Comparison of ENCODE assay signal across 9 cellular contexts in the genomic region with DNA sequence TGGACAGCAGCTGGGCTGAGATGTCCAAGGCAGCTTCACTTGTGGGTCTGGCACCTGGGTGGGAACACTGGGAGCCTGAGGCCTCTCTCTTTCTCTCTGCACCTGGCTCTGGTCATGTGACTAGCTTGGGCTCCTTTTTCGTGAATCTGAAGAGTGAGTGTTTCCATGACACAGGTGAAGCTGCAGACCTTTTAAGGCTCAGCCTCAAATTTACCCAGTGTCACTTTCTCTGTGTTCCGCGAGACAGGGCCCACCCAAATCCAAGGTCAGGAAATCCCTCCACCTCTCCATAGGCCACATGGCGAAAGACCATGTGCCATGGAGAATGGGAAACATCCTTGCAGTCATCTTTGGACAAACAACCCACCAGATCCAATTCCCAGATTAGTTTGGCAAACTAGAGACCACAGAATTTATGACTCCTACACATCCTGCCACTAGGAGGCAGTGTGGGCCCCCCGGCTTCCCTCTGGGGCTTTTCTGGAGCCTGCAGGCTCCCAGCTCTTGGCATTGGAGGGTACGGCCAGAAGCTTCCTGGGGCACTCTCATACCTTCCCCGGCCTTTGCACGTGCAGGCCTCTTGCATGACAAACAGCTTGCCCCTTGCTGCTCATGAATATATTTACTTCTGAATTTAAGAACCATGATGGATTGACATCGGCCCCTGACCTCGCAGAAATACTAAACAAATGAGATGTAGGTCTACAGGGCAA.
DNase-seq lines count a peak whose midpoint lies in the region; ATAC-seq lines count a peak whose summit lies in the region.
"Had no signal": no experiment of that assay in that cellular context is flagged by ENCODE, and none has a peak within 500 bp of the region (broad histone marks: within the 10 kb centered on the region; RNA-seq: fewer than 3 reads in every experiment).

No MANE protein-coding gene starts in this region.

- H3K36me3 Mint-ChIP-seq in activated naive CD8-positive, alpha-beta T cell treated with anti-CD3 and anti-CD28 coated beads, Interleukin-2, amount 50 U/mL, for 24 hours (ENCODE audit: low read depth) = no peaks in the 10 kb centered on the region
- H3K36me3 Mint-ChIP-seq: activated naive CD4-positive, alpha-beta T cell treated with anti-CD3 and anti-CD28 coated beads, Interleukin-2, amount 50 U/mL, for 72 hours had no signal

- H3K4me3 Mint-ChIP-seq in activated naive CD8-positive, alpha-beta T cell treated with anti-CD3 and anti-CD28 coated beads, Interleukin-2, amount 50 U/mL, for 24 hours = no peak overlapping the region

- H3K4me1 Mint-ChIP-seq in activated naive CD8-positive, alpha-beta T cell treated with anti-CD3 and anti-CD28 coated beads, Interleukin-2, amount 50 U/mL, for 24 hours = no peaks in the 10 kb centered on the region

- peak; percentile 35 for DNase-seq in activated CD4-positive, CD25-positive, alpha-beta regulatory T cell treated with anti-CD3 and anti-CD28 coated beads, Interleukin-2, amount 50 U/mL, for 72 hours
- no peak for DNase-seq in activated CD4-positive, CD25-positive, alpha-beta regulatory T cell (lab: John Stamatoyannopoulos, UW)
- peak; percentile 21 for DNase-seq in NCI-H1105 (lab: John Stamatoyannopoulos, UW)
- peak; percentile 41 for DNase-seq in activated naive CD8-positive, alpha-beta T cell treated with anti-CD3 and anti-CD28 coated beads, Interleukin-2, amount 50 U/mL, for 24 hours
- peak; percentile 47 for DNase-seq in kidney tubule cell (ENCODE audit: low spot score)
- peak in 25 of 49 donors; percentile 4 to 52 (median 27) for DNase-seq in substantia nigra (lab: John Stamatoyannopoulos, UW)
- no peak for DNase-seq in NCI-H1092 (lab: John Stamatoyannopoulos, UW)

- H3K27me3 Mint-ChIP-seq in activated naive CD8-positive, alpha-beta T cell treated with anti-CD3 and anti-CD28 coated beads, Interleukin-2, amount 50 U/mL, for 24 hours = peaks cover 2% of the 10 kb centered on the region

- H3K27ac Mint-ChIP-seq in activated naive CD8-positive, alpha-beta T cell treated with anti-CD3 and anti-CD28 coated beads, Interleukin-2, amount 50 U/mL, for 24 hours = no peak overlapping the region
- H3K27ac Mint-ChIP-seq: activated naive CD4-positive, alpha-beta T cell treated with anti-CD3 and anti-CD28 coated beads, Interleukin-2, amount 50 U/mL, for 72 hours had no signal

- H3K9me3 Mint-ChIP-seq in activated naive CD8-positive, alpha-beta T cell treated with anti-CD3 and anti-CD28 coated beads, Interleukin-2, amount 50 U/mL, for 24 hours = no peaks in the 10 kb centered on the region
- H3K9me3 Mint-ChIP-seq: activated naive CD4-positive, alpha-beta T cell treated with anti-CD3 and anti-CD28 coated beads, Interleukin-2, amount 50 U/mL, for 72 hours had no signal

- ATAC-seq in activated naive CD8-positive, alpha-beta T cell treated with anti-CD3 and anti-CD28 coated beads, Interleukin-2, amount 50 U/mL, for 24 hours = no peak
- ATAC-seq in GM21423 (IDR thresholded peaks at IDR 0.05; ENCODE audit: unreplicated experiment) = no peak
- ATAC-seq: activated naive CD4-positive, alpha-beta T cell treated with anti-CD3 and anti-CD28 coated beads, Interleukin-2, amount 50 U/mL, for 72 hours had no signal

- H3K27ac ChIP-seq in substantia nigra (ENCODE audit: low read depth, low read length, poor library complexity, severe bottlenecking) = no peak overlapping the region

Comparison
In these comparisons a context has a peak if more than half of its experiments do, and no peak if none do; other contexts are left out.
1. DNase-seq: peak in activated CD4-positive, CD25-positive, alpha-beta regulatory T cell treated with anti-CD3 and anti-CD28 coated beads, Interleukin-2, amount 50 U/mL, for 72 hours (single experiment), NCI-H1105 (single experiment), activated naive CD8-positive, alpha-beta T cell treated with anti-CD3 and anti-CD28 coated beads, Interleukin-2, amount 50 U/mL, for 24 hours (single experiment), kidney tubule cell (single experiment) and substantia nigra (25 of 49); none in activated CD4-positive, CD25-positive, alpha-beta regulatory T cell (0 of 4) and NCI-H1092 (single experiment).